1 cellular context compared by ENCODE assay signal in genomic region chr20:2840967-2841531, GRCh38.
A peak's percentile ranks its signal among the peaks of the same experiment; 100 is the strongest.
TF ChIP-seq lines count a peak whose summit lies in the region.

No MANE protein-coding gene starts in this region.

TF ChIP-seq in IMR-90, 13 proteins besides CTCF, POLR2A, EP300 and RAD21 (continued from another document):
- 0 out of 2 replicates have a peak, but pooled peaks have one; percentile 1 for TF ChIP-seq USF2 (IDR thresholded peaks at IDR 0.05; ENCODE audit: low read depth, low read length)
- peak; percentile 44; the same call in 1 of the 2 replicates for TF ChIP-seq MXI1 (IDR thresholded peaks at IDR 0.05; ENCODE audit: borderline replicate concordance, low read depth, low read length)
- no peak for TF ChIP-seq CHD1 (IDR thresholded peaks at IDR 0.05; ENCODE audit: low read depth, low read length)
- no peak for TF ChIP-seq SMC3 (IDR thresholded peaks at IDR 0.05; ENCODE audit: low read depth, low read length)
- TF ChIP-seq MAZ (IDR thresholded peaks at IDR 0.05; ENCODE audit: borderline replicate concordance, low read depth, low read length): peak; percentile 58; the same call in 1 of the 2 replicates
- TF ChIP-seq RCOR1 (IDR thresholded peaks at IDR 0.05; ENCODE audit: insufficient replicate concordance, low read length): no peak
